In genomic region chr6:131602913-131603312, GRCh38 we compare ENCODE assay signal across 14 cellular contexts. TPM values are rescaled to one million over a fixed set of nuclear protein-coding genes. Genes with fewer than 3 reads are reported as not detected.
A peak's percentile ranks its signal among the peaks of the same experiment; 100 is the strongest.
DNase-seq lines count a peak whose midpoint lies in the region; ATAC-seq, FAIRE-seq and TF ChIP-seq lines count a peak whose summit lies in the region.
"Had no signal": no experiment of that assay in that cellular context is flagged by ENCODE, and none has a peak within 500 bp of the region (broad histone marks: within the 10 kb centered on the region; RNA-seq: fewer than 3 reads in every experiment).

No MANE protein-coding gene starts in this region.

- H3K27me3 ChIP-seq in bronchial epithelial cell (ENCODE audit: control insufficient read depth, insufficient read depth, low read length), result no peaks in the 10 kb centered on the region
- H3K27me3 ChIP-seq: ovary, Peyer's patch had no signal

- peaks cover 2 to 7% of the 10 kb centered on the region in 2 donors for H3K4me1 Mint-ChIP-seq in effector memory CD8-positive, alpha-beta T cell (ENCODE audit: low read depth in 2 of 2)

- DNase-seq in AG10803 (ENCODE audit: low read depth) (peak; percentile 84), LHCN-M2 (ENCODE audit: low read depth) (peak; percentile 86), bronchial epithelial cell (ENCODE audit: low read depth) (peak; percentile 55), myocyte (ENCODE audit: low read depth) (peak; percentile 31), anterior cingulate cortex (lab: John Stamatoyannopoulos, UW) (no peak), NCI-H2107 (lab: John Stamatoyannopoulos, UW) (no peak), superior temporal gyrus (ENCODE audit: extremely low spot score) (no peak)
- DNase-seq in effector memory CD8-positive, alpha-beta T cell, result no peak
- DNase-seq: NCI-H1048; NCI-H446; ovary; Peyer's patch; stimulated activated naive CD4-positive, alpha-beta T cell had no signal

- H3K4me3 Mint-ChIP-seq in effector memory CD8-positive, alpha-beta T cell, result no peak overlapping the region

- no peaks in the 10 kb centered on the region for H3K27me3 Mint-ChIP-seq in effector memory CD8-positive, alpha-beta T cell

- no peak for FAIRE-seq in bronchial epithelial cell (lab: Jason Lieb, UNC)

- peaks cover 83% of the 10 kb centered on the region for H3K36me3 Mint-ChIP-seq in effector memory CD8-positive, alpha-beta T cell (ENCODE audit: insufficient read depth)

- TF ChIP-seq CTCF in AG10803 (conservative IDR thresholded peaks at IDR 0.05; ENCODE audit: low read length), result no peak
- no peak for TF ChIP-seq CTCF in bronchial epithelial cell (IDR thresholded peaks at IDR 0.05; ENCODE audit: insufficient read depth, low read length, severe bottlenecking)

- H3K27ac Mint-ChIP-seq in effector memory CD8-positive, alpha-beta T cell, result no peak overlapping the region

- H3K4me3 ChIP-seq in AG10803 (ENCODE audit: low read length), result no peak overlapping the region
- no peak overlapping the region for H3K4me3 ChIP-seq in bronchial epithelial cell (ENCODE audit: low read depth, low read length)
- H3K4me3 ChIP-seq: lung, ovary, Peyer's patch had no signal

- no peaks in the 10 kb centered on the region for H3K9me3 Mint-ChIP-seq in effector memory CD8-positive, alpha-beta T cell

- peaks cover 11% of the 10 kb centered on the region for H3K36me3 ChIP-seq in bronchial epithelial cell (ENCODE audit: control insufficient read depth, insufficient read depth, low read length)
- H3K36me3 ChIP-seq: ovary had no signal

- ATAC-seq in effector memory CD8-positive, alpha-beta T cell (replicated peaks), result no peak

RNA-seq across cellular contexts. Expression of gene MED23, which starts 25.1 kb away (rescaled TPM):
- total RNA-seq in LHCN-M2 (2014; rRNA removed) (25.7 and 26.9 TPM in 2 replicates), bronchial epithelial cell (19.5 and 20.1 TPM in 2 replicates), myocyte (26.5 and 26.7 TPM in 2 replicates)
- 5.4 TPM for polyA plus RNA-seq in LHCN-M2 (2012)
- polyA plus RNA-seq in myocyte (2012), result 9.4 TPM

RNA-seq across cellular contexts. Expression of gene ARG1, which starts 29.9 kb away (rescaled TPM):
- total RNA-seq in LHCN-M2 (2014; rRNA removed) (not detected in 2 replicates), bronchial epithelial cell (not detected in 2 replicates), myocyte (not detected in 2 replicates)
- polyA plus RNA-seq in LHCN-M2 (2012), result not detected
- not detected for polyA plus RNA-seq in myocyte (2012)
- total RNA-seq: Peyer's patch had no signal

RNA-seq across cellular contexts. Expression of gene ENPP3, which starts 34.2 kb away (rescaled TPM):
- total RNA-seq in LHCN-M2 (2014; rRNA removed) (0.19 TPM in 1 of 2 replicates, not detected in the other), bronchial epithelial cell (not detected in 2 replicates), myocyte (0.05 and 0.08 TPM in 2 replicates)
- not detected for polyA plus RNA-seq in LHCN-M2 (2012)
- polyA plus RNA-seq in myocyte (2012), result 0.03 TPM

Comparison
In these comparisons a context has a peak if more than half of its experiments do, and no peak if none do; other contexts are left out.
1. DNase-seq: peak in AG10803 (single experiment), LHCN-M2 (single experiment), bronchial epithelial cell (single experiment) and myocyte (single experiment); none in effector memory CD8-positive, alpha-beta T cell (0 of 3), anterior cingulate cortex (0 of 58), NCI-H2107 (single experiment) and superior temporal gyrus (single experiment).